Comparison of ENCODE assay signal across 8 cellular contexts in the genomic region with DNA sequence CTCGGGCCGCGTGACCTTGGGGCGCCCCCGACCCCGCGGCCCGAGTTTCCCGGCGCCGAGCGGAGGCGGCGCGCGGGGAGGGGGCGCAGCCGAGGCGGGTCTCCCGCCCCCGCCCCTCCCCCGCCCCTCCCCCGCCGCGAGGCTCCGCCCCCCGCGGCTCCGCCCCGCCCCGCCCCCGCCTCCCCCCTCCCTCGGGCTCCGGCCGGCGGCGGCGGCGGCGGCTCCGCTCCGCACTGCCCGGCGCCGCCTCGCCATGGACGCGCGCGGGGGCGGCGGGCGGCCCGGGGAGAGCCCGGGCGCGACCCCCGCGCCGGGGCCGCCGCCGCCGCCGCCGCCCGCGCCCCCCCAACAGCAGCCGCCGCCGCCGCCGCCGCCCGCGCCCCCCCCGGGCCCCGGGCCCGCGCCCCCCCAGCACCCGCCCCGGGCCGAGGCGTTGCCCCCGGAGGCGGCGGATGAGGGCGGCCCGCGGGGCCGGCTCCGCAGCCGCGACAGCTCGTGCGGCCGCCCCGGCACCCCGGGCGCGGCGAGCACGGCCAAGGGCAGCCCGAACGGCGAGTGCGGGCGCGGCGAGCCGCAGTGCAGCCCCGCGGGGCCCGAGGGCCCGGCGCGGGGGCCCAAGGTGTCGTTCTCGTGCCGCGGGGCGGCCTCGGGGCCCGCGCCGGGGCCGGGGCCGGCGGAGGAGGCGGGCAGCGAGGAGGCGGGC. TPM values are rescaled to one million over a fixed set of nuclear protein-coding genes. Genes with fewer than 3 reads are reported as not detected.
DNase-seq lines count a peak whose midpoint lies in the region; ATAC-seq and TF ChIP-seq lines count a peak whose summit lies in the region.

A gene (plus strand): TSS at position 189 of the 703 bp plus-strand sequence. CDS start 65 bp downstream, at position 254.

- intact Hi-C loops in adrenal gland (cut with DNase I): loop anchor here in 1 of 2 donors (10.0 kb wide), 1 partner anchor 145 kb away; no protein-coding TSS in a partner anchor

- H3K4me1 ChIP-seq in GM23338 (ENCODE audit: insufficient read depth): peaks cover 5% of the 10 kb centered on the region; the same call in 1 of the 2 replicates
- H3K4me1 ChIP-seq in adrenal gland (replicated peaks in 1 of 2): peaks cover 0 to 28% of the 10 kb centered on the region in 2 donors

- no peak for TF ChIP-seq POLR2A in adrenal gland (IDR thresholded peaks at IDR 0.05)

- H3K27me3 ChIP-seq in GM23338 (ENCODE audit: insufficient read depth) (peaks cover 31% of the 10 kb centered on the region), adrenal gland (peaks cover 21% of the 10 kb centered on the region)

- H3K36me3 ChIP-seq in GM23338 (ENCODE audit: insufficient read depth) (no peaks in the 10 kb centered on the region), adrenal gland (replicated peaks in 1 of 2) (no peaks in the 10 kb centered on the region)

- no peaks in the 10 kb centered on the region; the same call in 1 of the 2 replicates for H3F3A ChIP-seq in GM23338 (replicated peaks; ENCODE audit: low read depth)

- DNase-seq in A172 (ENCODE audit: low spot score) (no peak), GM23338 (ENCODE audit: low spot score) (no peak), astrocyte of the spinal cord (ENCODE audit: low read depth, low spot score) (no peak), memory B cell (ENCODE audit: low spot score in 2 of 2) (no peak), NCI-H2196 treated with DMSO at 0.1 percent for 48 hours (lab: John Stamatoyannopoulos, UW; ENCODE audit: unreplicated experiment) (no peak), adrenal gland (no peak), ACHN (no peak), islet precursor cell (no peak)

- ATAC-seq in GM23338 (no peak), memory B cell (ENCODE audit: low read depth) (no peak)

- H3K27ac Mint-ChIP-seq in GM23338: no peak within 1 kb of the TSS
- peak within 1 kb of the TSS; percentile 14 for H3K27ac Mint-ChIP-seq in memory B cell

- TF ChIP-seq CTCF in GM23338 (conservative IDR thresholded peaks at IDR 0.05; ENCODE audit: low read depth in 2 of 2) (no peak), astrocyte of the spinal cord (IDR thresholded peaks at IDR 0.05; ENCODE audit: low read depth, low read length) (no peak), adrenal gland (IDR thresholded peaks at IDR 0.05) (no peak)

- H3K79me2 ChIP-seq in GM23338 (replicated peaks; ENCODE audit: insufficient read depth): no peaks in the 10 kb centered on the region

- H3K9me2 ChIP-seq in GM23338 (ENCODE audit: insufficient read depth): no peaks in the 10 kb centered on the region

- WGBS in adrenal gland, 4 donors: 0 to 1% methylated on average over 34 to 92 of the region's 132 CpGs; no CpG with 5 or more reads in 2 of the 4 donors

- H3K27ac ChIP-seq in GM23338 (ENCODE audit: low read depth): no peak within 1 kb of the TSS
- peak within 1 kb of the TSS in 1 of 5 donors; percentile 34 for H3K27ac ChIP-seq in adrenal gland

- peaks cover 4% of the 10 kb centered on the region; the same call in 1 of the 2 replicates for H4K20me1 ChIP-seq in GM23338 (replicated peaks; ENCODE audit: insufficient read depth)

- peak within 1 kb of the TSS; percentile 70 for H3K4me2 ChIP-seq in GM23338

- no peak within 1 kb of the TSS for H2AFZ ChIP-seq in GM23338

- H3K9me3 Mint-ChIP-seq in GM23338 (no peaks in the 10 kb centered on the region), memory B cell (no peaks in the 10 kb centered on the region)

- H3K36me3 Mint-ChIP-seq in GM23338 (ENCODE audit: low read depth) (no peaks in the 10 kb centered on the region), memory B cell (no peaks in the 10 kb centered on the region)

- H3K4me1 Mint-ChIP-seq in GM23338: no peaks in the 10 kb centered on the region
- H3K4me1 Mint-ChIP-seq in memory B cell: peaks cover 2% of the 10 kb centered on the region

- peak within 1 kb of the TSS; percentile 50 for H3K4me3 ChIP-seq in GM23338
- peak within 1 kb of the TSS; percentile 23 for H3K4me3 ChIP-seq in astrocyte of the spinal cord (ENCODE audit: low read depth, low read length)
- peak within 1 kb of the TSS in 1 of 4 donors; percentile 42 for H3K4me3 ChIP-seq in adrenal gland

- H3K9me3 ChIP-seq in adrenal gland (replicated peaks in 1 of 3): no peaks in the 10 kb centered on the region

- peaks cover 52% of the 10 kb centered on the region for H3K27me3 Mint-ChIP-seq in GM23338 (ENCODE audit: insufficient read depth, low read depth, poor library complexity)
- peaks cover 4% of the 10 kb centered on the region for H3K27me3 Mint-ChIP-seq in memory B cell

- H3K4me3 Mint-ChIP-seq in GM23338: peak within 1 kb of the TSS; percentile 60
- H3K4me3 Mint-ChIP-seq in memory B cell: peak within 1 kb of the TSS; percentile 43

- in situ Hi-C loops in astrocyte of the spinal cord (cut with HindIII; ENCODE audit: low sequenced_read_pairs): no loop called here
- in situ Hi-C loops in ACHN (cut with HindIII; ENCODE audit: low pct_ligation_motif_present, low pct_unique_long_range_greater_than_20kb, low sequenced_read_pairs): no loop called here

TF ChIP-seq in GM23338, 12 proteins besides CTCF, POLR2A, EP300 and RAD21 (continues in another document):
- TF ChIP-seq EZH2phosphoT487 (IDR thresholded peaks at IDR 0.05; ENCODE audit: unreplicated experiment) (no peak), NANOG (IDR thresholded peaks at IDR 0.05; ENCODE audit: borderline replicate concordance) (no peak)
- TF ChIP-seq, protein P1, sequence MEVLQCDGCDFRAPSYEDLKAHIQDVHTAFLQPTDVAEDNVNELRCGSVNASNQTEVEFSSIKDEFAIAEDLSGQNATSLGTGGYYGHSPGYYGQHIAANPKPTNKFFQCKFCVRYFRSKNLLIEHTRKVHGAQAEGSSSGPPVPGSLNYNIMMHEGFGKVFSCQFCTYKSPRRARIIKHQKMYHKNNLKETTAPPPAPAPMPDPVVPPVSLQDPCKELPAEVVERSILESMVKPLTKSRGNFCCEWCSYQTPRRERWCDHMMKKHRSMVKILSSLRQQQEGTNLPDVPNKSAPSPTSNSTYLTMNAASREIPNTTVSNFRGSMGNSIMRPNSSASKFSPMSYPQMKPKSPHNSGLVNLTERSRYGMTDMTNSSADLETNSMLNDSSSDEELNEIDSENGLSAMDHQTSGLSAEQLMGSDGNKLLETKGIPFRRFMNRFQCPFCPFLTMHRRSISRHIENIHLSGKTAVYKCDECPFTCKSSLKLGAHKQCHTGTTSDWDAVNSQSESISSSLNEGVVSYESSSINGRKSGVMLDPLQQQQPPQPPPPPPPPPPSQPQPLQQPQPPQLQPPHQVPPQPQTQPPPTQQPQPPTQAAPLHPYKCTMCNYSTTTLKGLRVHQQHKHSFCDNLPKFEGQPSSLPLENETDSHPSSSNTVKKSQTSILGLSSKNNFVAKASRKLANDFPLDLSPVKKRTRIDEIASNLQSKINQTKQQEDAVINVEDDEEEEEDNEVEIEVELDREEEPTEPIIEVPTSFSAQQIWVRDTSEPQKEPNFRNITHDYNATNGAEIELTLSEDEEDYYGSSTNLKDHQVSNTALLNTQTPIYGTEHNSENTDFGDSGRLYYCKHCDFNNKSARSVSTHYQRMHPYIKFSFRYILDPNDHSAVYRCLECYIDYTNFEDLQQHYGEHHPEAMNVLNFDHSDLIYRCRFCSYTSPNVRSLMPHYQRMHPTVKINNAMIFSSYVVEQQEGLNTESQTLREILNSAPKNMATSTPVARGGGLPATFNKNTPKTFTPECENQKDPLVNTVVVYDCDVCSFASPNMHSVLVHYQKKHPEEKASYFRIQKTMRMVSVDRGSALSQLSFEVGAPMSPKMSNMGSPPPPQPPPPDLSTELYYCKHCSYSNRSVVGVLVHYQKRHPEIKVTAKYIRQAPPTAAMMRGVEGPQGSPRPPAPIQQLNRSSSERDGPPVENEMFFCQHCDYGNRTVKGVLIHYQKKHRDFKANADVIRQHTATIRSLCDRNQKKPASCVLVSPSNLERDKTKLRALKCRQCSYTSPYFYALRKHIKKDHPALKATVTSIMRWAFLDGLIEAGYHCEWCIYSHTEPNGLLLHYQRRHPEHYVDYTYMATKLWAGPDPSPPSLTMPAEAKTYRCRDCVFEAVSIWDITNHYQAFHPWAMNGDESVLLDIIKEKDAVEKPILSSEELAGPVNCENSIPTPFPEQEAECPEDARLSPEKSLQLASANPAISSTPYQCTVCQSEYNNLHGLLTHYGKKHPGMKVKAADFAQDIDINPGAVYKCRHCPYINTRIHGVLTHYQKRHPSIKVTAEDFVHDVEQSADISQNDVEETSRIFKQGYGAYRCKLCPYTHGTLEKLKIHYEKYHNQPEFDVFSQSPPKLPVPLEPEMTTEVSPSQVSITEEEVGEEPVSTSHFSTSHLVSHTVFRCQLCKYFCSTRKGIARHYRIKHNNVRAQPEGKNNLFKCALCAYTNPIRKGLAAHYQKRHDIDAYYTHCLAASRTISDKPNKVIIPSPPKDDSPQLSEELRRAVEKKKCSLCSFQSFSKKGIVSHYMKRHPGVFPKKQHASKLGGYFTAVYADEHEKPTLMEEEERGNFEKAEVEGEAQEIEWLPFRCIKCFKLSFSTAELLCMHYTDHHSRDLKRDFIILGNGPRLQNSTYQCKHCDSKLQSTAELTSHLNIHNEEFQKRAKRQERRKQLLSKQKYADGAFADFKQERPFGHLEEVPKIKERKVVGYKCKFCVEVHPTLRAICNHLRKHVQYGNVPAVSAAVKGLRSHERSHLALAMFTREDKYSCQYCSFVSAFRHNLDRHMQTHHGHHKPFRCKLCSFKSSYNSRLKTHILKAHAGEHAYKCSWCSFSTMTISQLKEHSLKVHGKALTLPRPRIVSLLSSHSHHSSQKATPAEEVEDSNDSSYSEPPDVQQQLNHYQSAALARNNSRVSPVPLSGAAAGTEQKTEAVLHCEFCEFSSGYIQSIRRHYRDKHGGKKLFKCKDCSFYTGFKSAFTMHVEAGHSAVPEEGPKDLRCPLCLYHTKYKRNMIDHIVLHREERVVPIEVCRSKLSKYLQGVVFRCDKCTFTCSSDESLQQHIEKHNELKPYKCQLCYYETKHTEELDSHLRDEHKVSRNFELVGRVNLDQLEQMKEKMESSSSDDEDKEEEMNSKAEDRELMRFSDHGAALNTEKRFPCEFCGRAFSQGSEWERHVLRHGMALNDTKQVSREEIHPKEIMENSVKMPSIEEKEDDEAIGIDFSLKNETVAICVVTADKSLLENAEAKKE (CRISPR knock-in tag; IDR thresholded peaks at IDR 0.05): no peak

RNA-seq across cellular contexts. Expression of the gene that starts here (rescaled TPM):
- total RNA-seq in A172 (2014; rRNA removed; shearing (Covaris generic)): 9.3 and 12.7 TPM in 2 replicates
- 2.9 and 3.7 TPM in 2 replicates for total RNA-seq in GM23338 (2014; rRNA removed; shearing (Covaris generic))
- 0.06 and 0.14 TPM in 2 replicates for polyA plus RNA-seq in GM23338 (2016; fragmentation: Nextera tagmentation; extraction: Ambion mirVana)
- 1 to 10 TPM in 7 of 8 donors, under 1 TPM in 1; 0.74 to 9.1 (median 7.6) TPM for total RNA-seq in adrenal gland
- 1 to 10 TPM in 2 of 3 donors, under 1 TPM in 1; 0.98 to 2.5 (median 1.1) TPM for polyA plus RNA-seq in adrenal gland
